22 cellular contexts compared by ENCODE assay signal in genomic region chr5:156963125-156963524, GRCh38. TPM values are rescaled to one million over a fixed set of nuclear protein-coding genes. Genes with fewer than 3 reads are reported as not detected.
A peak's percentile ranks its signal among the peaks of the same experiment; 100 is the strongest.
DNase-seq lines count a peak whose midpoint lies in the region; ATAC-seq, FAIRE-seq and TF ChIP-seq lines count a peak whose summit lies in the region.
"Had no signal": no experiment of that assay in that cellular context is flagged by ENCODE, and none has a peak within 500 bp of the region (broad histone marks: within the 10 kb centered on the region; RNA-seq: fewer than 3 reads in every experiment).

TIMD4 (minus strand) TSS chr5:156963226; CDS start chr5:156963198, 28 bp downstream.

- no peak for FAIRE-seq in GM12891 (lab: Jason Lieb, UNC)
- FAIRE-seq in bronchial epithelial cell (lab: Jason Lieb, UNC): peak; percentile 70
- FAIRE-seq: H54 had no signal

- DNase-seq in T-helper 1 cell (no peak), GM12891 (ENCODE audit: insufficient read length, low spot score) (no peak), bronchial epithelial cell (ENCODE audit: low read depth) (no peak), sciatic nerve (ENCODE audit: low spot score) (no peak)
- DNase-seq: CD8-positive, alpha-beta T cell; DMS79; HFFc6; NCI-H1105 treated with DMSO at 0.1 percent for 48 hours; NCI-H1694 treated with DMSO at 0.1 percent for 48 hours; NCI-H2107; NCI-H345; NCI-H526 treated with DMSO at 0.1 percent for 48 hours had no signal

- no peak within 1 kb of the TSS for H3K4me3 ChIP-seq in bronchial epithelial cell (ENCODE audit: low read depth, low read length)
- H3K4me3 ChIP-seq: BLaER1, SK-N-MC had no signal

- ATAC-seq in sciatic nerve (peak; percentile 44), GM18909 (IDR thresholded peaks at IDR 0.05; ENCODE audit: poor library complexity, unreplicated experiment) (no peak), GM18517 (IDR thresholded peaks at IDR 0.05; ENCODE audit: unreplicated experiment) (no peak), GM21423 (IDR thresholded peaks at IDR 0.05; ENCODE audit: unreplicated experiment) (no peak)
- ATAC-seq: CD8-positive, alpha-beta T cell had no signal

- H3K36me3 ChIP-seq in bronchial epithelial cell (ENCODE audit: control insufficient read depth, insufficient read depth, low read length): no peaks in the 10 kb centered on the region
- H3K36me3 ChIP-seq: BLaER1 had no signal

- H3K27me3 ChIP-seq in bronchial epithelial cell (ENCODE audit: control insufficient read depth, insufficient read depth, low read length): no peaks in the 10 kb centered on the region
- H3K27me3 ChIP-seq: BLaER1 had no signal

- no peak for TF ChIP-seq POLR2A in GM12891 (IDR thresholded peaks at IDR 0.05; ENCODE audit: low read depth, low read length)

- intact Hi-C loops in T-helper 1 cell treated with Interleukin-12 subunit alpha and Interleukin-12 subunit beta and Interleukin-4 antibody, amounts not matched to agents 30 ng/mL and 1 ng/mL, for 36 hours (cut with micrococcal nuclease): no loop called here
- intact Hi-C loops in sciatic nerve (cut with DNase I): no loop called here

- TF ChIP-seq CTCF in bronchial epithelial cell (IDR thresholded peaks at IDR 0.05; ENCODE audit: insufficient read depth, low read length, severe bottlenecking): no peak

TF ChIP-seq in GM12891, 5 proteins besides CTCF, POLR2A, EP300 and RAD21:
- TF ChIP-seq SPI1 (IDR thresholded peaks at IDR 0.05; ENCODE audit: low read depth, low read length) (0 out of 2 replicates have a peak, but pooled peaks have one; percentile 6), POLR2AphosphoS5 (IDR thresholded peaks at IDR 0.05; ENCODE audit: low read depth, low read length) (no peak)

RNA-seq across cellular contexts. Expression of gene TIMD4, which starts in this region (rescaled TPM):
- total RNA-seq in T-helper 1 cell treated with Interleukin-12 subunit alpha and Interleukin-12 subunit beta and Interleukin-4 antibody, amounts not matched to agents 30 ng/mL and 1 ng/mL, for 36 hours: 28.1 and 31.5 TPM in 2 replicates
- polyA plus RNA-seq in GM12891 (2012; ENCODE audit: low read depth, missing spikeins): 2.0 TPM
- total RNA-seq in bronchial epithelial cell: not detected in 2 replicates
- not detected for total RNA-seq in sciatic nerve
- total RNA-seq: A172, G401, HFFc6, MCF 10A had no signal

Comparison
In these comparisons a context has a peak if more than half of its experiments do, and no peak if none do; other contexts are left out.
1. RNA of gene TIMD4 (total RNA-seq): 28.1 to 31.5 TPM in T-helper 1 cell treated with Interleukin-12 subunit alpha and Interleukin-12 subunit beta and Interleukin-4 antibody, amounts not matched to agents 30 ng/mL and 1 ng/mL, for 36 hours; not detected in sciatic nerve (single experiment) and not detected in bronchial epithelial cell; every median in the first group is over 10 times any median in the second.
2. Peak in ATAC-seq in sciatic nerve; RNA of the gene not detected or under 1 TPM.